8 cellular contexts compared by ENCODE assay signal in genomic region chr15:94611656-94612055, GRCh38.
"Had no signal": no experiment of that assay in that cellular context is flagged by ENCODE, and none has a peak within 500 bp of the region (broad histone marks: within the 10 kb centered on the region; RNA-seq: fewer than 3 reads in every experiment).

No MANE protein-coding gene starts in this region.

- H3K4me3 ChIP-seq: GM12878 had no signal

- FAIRE-seq: G401.6, GM12878, GM12891, GM12892, GM18507, GM19239 had no signal

- ATAC-seq: GM12878 had no signal

- DNase-seq: GDM1, GF-D8 had no signal
